In the genomic region with DNA sequence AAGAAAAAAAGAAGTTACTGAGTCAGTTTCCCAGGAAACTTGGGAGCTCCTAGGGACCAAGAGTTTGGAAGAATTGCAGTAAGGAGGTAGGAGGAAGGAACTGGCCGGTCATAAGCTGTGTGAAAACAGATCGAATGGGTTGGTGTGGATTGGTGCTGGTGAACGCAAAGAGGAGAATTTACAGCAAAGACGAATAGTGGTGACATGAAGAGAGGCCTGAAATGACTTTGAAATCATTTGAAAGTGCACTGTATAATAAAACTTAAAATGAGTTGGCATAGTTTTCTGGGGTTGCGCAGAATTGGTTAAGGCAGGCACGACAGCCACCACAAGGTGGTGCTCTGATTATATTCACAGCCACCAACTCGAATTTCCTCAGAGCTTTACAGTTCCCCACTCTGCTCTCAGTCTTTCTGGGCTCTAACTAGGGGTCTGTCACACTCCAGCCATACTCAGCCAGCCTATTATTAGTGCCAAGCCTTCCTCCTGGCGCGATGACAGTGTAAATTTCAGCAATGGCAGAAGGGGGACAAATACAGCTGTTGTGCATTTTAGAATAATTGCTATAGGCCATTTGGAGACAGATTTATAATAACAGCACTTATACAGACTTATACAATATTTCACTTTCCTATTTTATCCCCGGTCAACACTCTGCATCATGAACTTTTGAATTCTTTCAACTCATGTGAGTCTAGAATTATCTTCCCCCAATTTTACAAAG, we compare ENCODE assay signal across 9 cellular contexts. TPM values are rescaled to one million over a fixed set of nuclear protein-coding genes. Genes with fewer than 3 reads are reported as not detected.
A peak's percentile ranks its signal among the peaks of the same experiment; 100 is the strongest.
DNase-seq lines count a peak whose midpoint lies in the region; ATAC-seq, FAIRE-seq and TF ChIP-seq lines count a peak whose summit lies in the region.
"Had no signal": no experiment of that assay in that cellular context is flagged by ENCODE, and none has a peak within 500 bp of the region (broad histone marks: within the 10 kb centered on the region; RNA-seq: fewer than 3 reads in every experiment).

No MANE protein-coding gene starts in this region.

- no peak for TF ChIP-seq POLR2A in stomach (IDR thresholded peaks at IDR 0.05)

- ATAC-seq in GM18517 (IDR thresholded peaks at IDR 0.05; ENCODE audit: unreplicated experiment): no peak

- H3K4me3 ChIP-seq in bronchial epithelial cell (ENCODE audit: low read depth, low read length) (no peak overlapping the region), stomach (no peak overlapping the region)
- H3K4me3 ChIP-seq: BLaER1 treated with 17β-estradiol and CSF1 and Interleukin-3, amounts not matched to agents 10 nM and 100 nM had no signal

- DNase-seq in NCI-H1436 (lab: John Stamatoyannopoulos, UW): peak; percentile 42
- DNase-seq in NCI-H1436 treated with DMSO at 0.1 percent for 48 hours (lab: John Stamatoyannopoulos, UW): no peak
- peak; percentile 34 for DNase-seq in HuH-7 (ENCODE audit: low spot score)
- peak; percentile 34 for DNase-seq in SK-N-DZ (ENCODE audit: low spot score)
- DNase-seq in bronchial epithelial cell (ENCODE audit: low read depth): no peak
- peak; percentile 73 for DNase-seq in left kidney (ENCODE audit: low read depth, low spot score)
- DNase-seq in stomach: peak; percentile 37

- H3K9me3 ChIP-seq in stomach: no peaks in the 10 kb centered on the region
- H3K9me3 ChIP-seq: BLaER1 treated with 17β-estradiol and CSF1 and Interleukin-3, amounts not matched to agents 10 nM and 100 nM had no signal

- intact Hi-C loops in stomach (cut with DNase I; ENCODE audit: low total_unique reads): loop anchor here (5.0 kb wide), 1 partner anchor 366 kb away; no protein-coding TSS in a partner anchor

- H3K27ac ChIP-seq in stomach: no peak overlapping the region
- H3K27ac ChIP-seq: BLaER1 treated with 17β-estradiol and CSF1 and Interleukin-3, amounts not matched to agents 10 nM and 100 nM had no signal

- H3K27me3 ChIP-seq in bronchial epithelial cell (ENCODE audit: control insufficient read depth, insufficient read depth, low read length): no peaks in the 10 kb centered on the region
- H3K27me3 ChIP-seq in stomach: no peaks in the 10 kb centered on the region
- H3K27me3 ChIP-seq: BLaER1 treated with 17β-estradiol and CSF1 and Interleukin-3, amounts not matched to agents 10 nM and 100 nM had no signal

- TF ChIP-seq CTCF in bronchial epithelial cell (IDR thresholded peaks at IDR 0.05; ENCODE audit: insufficient read depth, low read length, severe bottlenecking) (peak; percentile 82), stomach (IDR thresholded peaks at IDR 0.05) (peak in 5 of 7 experiments; percentile 50 to 76 (median 63))

- no peaks in the 10 kb centered on the region for H3K36me3 ChIP-seq in bronchial epithelial cell (ENCODE audit: control insufficient read depth, insufficient read depth, low read length)
- H3K36me3 ChIP-seq in stomach: no peaks in the 10 kb centered on the region
- H3K36me3 ChIP-seq: BLaER1 treated with 17β-estradiol and CSF1 and Interleukin-3, amounts not matched to agents 10 nM and 100 nM had no signal

- WGBS in stomach, 5 donors: 21 to 28% (median 25%) methylated on average over 10 of the region's 10 CpGs

- TF ChIP-seq EP300 in stomach (IDR thresholded peaks at IDR 0.05): no peak

- no peaks in the 10 kb centered on the region for H3K4me1 ChIP-seq in stomach

- no peak for FAIRE-seq in bronchial epithelial cell (lab: Jason Lieb, UNC)

RNA-seq across cellular contexts. Expression of a gene that starts 8.3 kb away (rescaled TPM):
- not detected in 2 replicates for polyA plus RNA-seq in SK-N-DZ (2014; cell fraction: cytosol; rRNA removed)
- polyA plus RNA-seq in SK-N-DZ (2014; cell fraction: nucleus; rRNA removed): not detected in 2 replicates
- not detected in 2 replicates for total RNA-seq in bronchial epithelial cell
- under 1 TPM in 1 of 5 donors, not detected in 4; 0.18 TPM for total RNA-seq in stomach
- polyA plus RNA-seq in stomach: not detected

RNA-seq across cellular contexts. Expression of a gene that starts 20.9 kb away (rescaled TPM):
- polyA plus RNA-seq in SK-N-DZ (2014; cell fraction: cytosol; rRNA removed): 16.0 and 17.4 TPM in 2 replicates
- 24.7 and 32.7 TPM in 2 replicates for polyA plus RNA-seq in SK-N-DZ (2014; cell fraction: nucleus; rRNA removed)
- 20.5 and 30.0 TPM in 2 replicates for total RNA-seq in bronchial epithelial cell
- total RNA-seq in stomach: 10 to 100 TPM in 2 of 5 donors, 1 to 10 TPM in 2, under 1 TPM in 1; 0.87 to 23.9 (median 8.9) TPM
- 1 to 10 TPM; 5.5 to 8.9 (median 7.2) TPM for polyA plus RNA-seq in stomach

Comparison
In these comparisons a context has a peak if more than half of its experiments do, and no peak if none do; other contexts are left out.
1. DNase-seq: peak in NCI-H1436 (single experiment), HuH-7 (single experiment), SK-N-DZ (single experiment), left kidney (single experiment) and stomach (single experiment); none in NCI-H1436 treated with DMSO at 0.1 percent for 48 hours (single experiment) and bronchial epithelial cell (single experiment).